Comparison of ENCODE assay signal across 8 cellular contexts in genomic region chr1:235128453-235129328, GRCh38. TPM values are rescaled to one million over a fixed set of nuclear protein-coding genes. Genes with fewer than 3 reads are reported as not detected.
DNase-seq lines count a peak whose midpoint lies in the region; ATAC-seq and TF ChIP-seq lines count a peak whose summit lies in the region.

TOMM20 (minus strand) TSS chr1:235128837; CDS start chr1:235128715, 122 bp downstream.

- H3K9ac ChIP-seq in PC-3 (ENCODE audit: low read length), result peak within 1 kb of the TSS; percentile 100
- H3K9ac ChIP-seq in mucosa of stomach (ENCODE audit: low read length), result peak within 1 kb of the TSS; percentile 90

- peaks cover 5% of the 10 kb centered on the region; the same call in 1 of the 2 replicates for H3K4me1 ChIP-seq in PC-3 (ENCODE audit: insufficient read depth, low read length)
- H3K4me1 ChIP-seq in mucosa of stomach (ENCODE audit: control insufficient read depth, insufficient read depth, low read length), result no peaks in the 10 kb centered on the region

- ATAC-seq in GM21576 (IDR thresholded peaks at IDR 0.05; ENCODE audit: unreplicated experiment), result peak; percentile 89
- ATAC-seq in PC-3, result peak; percentile 94

- TF ChIP-seq EP300 in Ishikawa (IDR thresholded peaks at IDR 0.05; ENCODE audit: borderline replicate concordance), result peak; percentile 46; the same call in 1 of the 2 replicates

- peak within 1 kb of the TSS; percentile 63 for H2AFZ ChIP-seq in PC-3 (ENCODE audit: low read length)

- no peak for TF ChIP-seq RAD21 in Ishikawa (IDR thresholded peaks at IDR 0.05; ENCODE audit: low read depth)

- no peaks in the 10 kb centered on the region for H3K9me3 ChIP-seq in PC-3 (ENCODE audit: low read length)
- H3K9me3 ChIP-seq in mucosa of stomach (ENCODE audit: control insufficient read depth, low read length), result no peaks in the 10 kb centered on the region

- BruUV-seq in PC-3 (replicated peaks; lab: Mats Ljungman, UMichigan), result TSS peak; percentile 93

- H3K9me2 ChIP-seq in PC-3 (replicated peaks; ENCODE audit: low read length), result no peaks in the 10 kb centered on the region

- peak within 1 kb of the TSS; percentile 85 for H3K4me2 ChIP-seq in PC-3 (ENCODE audit: low read length)

- H3K79me2 ChIP-seq in PC-3 (ENCODE audit: low read length), result peaks cover 50% of the 10 kb centered on the region

- H3K36me3 ChIP-seq in PC-3 (ENCODE audit: low read depth, low read length) (peaks cover 8% of the 10 kb centered on the region), mucosa of stomach (ENCODE audit: control insufficient read depth, insufficient read depth, low read length) (no peaks in the 10 kb centered on the region)

- intact Hi-C loops in PC-3 (cut with micrococcal nuclease), result no loop called here

- peak; percentile 93 for TF ChIP-seq POLR2A in erythroblast (IDR thresholded peaks at IDR 0.05; ENCODE audit: low read length)

- H3K4me3 ChIP-seq in PC-3 (ENCODE audit: low read length) (peak within 1 kb of the TSS; percentile 97), mucosa of stomach (ENCODE audit: low read length) (peak within 1 kb of the TSS; percentile 78)

- peaks cover 30% of the 10 kb centered on the region for H4K20me1 ChIP-seq in PC-3 (ENCODE audit: low read length)

- peak; percentile 88 for DNase-seq in DMS153 (lab: John Stamatoyannopoulos, UW)
- DNase-seq in PC-3, result peak; percentile 96
- DNase-seq in activated T-cell treated with anti-CD3 and anti-CD28 coated beads for 48 hours (ENCODE audit: low read depth), result peak; percentile 96
- peak; percentile 98 to 99 for DNase-seq in erythroblast (lab: John Stamatoyannopoulos, UW)
- DNase-seq in stimulated activated CD8-positive, alpha-beta memory T cell treated with anti-CD3 and anti-CD28 coated beads, Interleukin-7, amount 100 ng/mL, for 1 hour (ENCODE audit: low read depth in 2 of 2), result peak; percentile 80 to 86

- CTCF ChIA-PET in PC-3 (lab: Charles Lee), result no interaction called here

- no peaks in the 10 kb centered on the region for H3F3A ChIP-seq in PC-3 (ENCODE audit: low read length, unreplicated experiment)

- H3K27me3 ChIP-seq in PC-3 (ENCODE audit: low read length) (no peaks in the 10 kb centered on the region), mucosa of stomach (ENCODE audit: control insufficient read depth, insufficient read depth, low read length) (no peaks in the 10 kb centered on the region)

- POLR2A ChIA-PET in PC-3 (lab: Charles Lee; ENCODE audit: unreplicated experiment), result no interaction called here

- no peak for TF ChIP-seq CTCF in PC-3 (conservative IDR thresholded peaks at IDR 0.05; ENCODE audit: low read depth, low read length)

- H3K27ac ChIP-seq in PC-3 (ENCODE audit: low read length), result peak within 1 kb of the TSS; percentile 60

TF ChIP-seq in Ishikawa, 13 proteins besides CTCF, POLR2A, EP300 and RAD21:
- no peak for TF ChIP-seq ZBTB7A (IDR thresholded peaks at IDR 0.05; ENCODE audit: low read depth)
- TF ChIP-seq MAX (IDR thresholded peaks at IDR 0.05), result peak; percentile 96
- TF ChIP-seq EGR1 (IDR thresholded peaks at IDR 0.05), result no peak; the same call in 1 of the 2 replicates
- TF ChIP-seq CEBPB (IDR thresholded peaks at IDR 0.05), result no peak
- peak; percentile 52 for TF ChIP-seq TCF12 (IDR thresholded peaks at IDR 0.05; ENCODE audit: low read depth)
- peak; percentile 21; the same call in 1 of the 2 replicates for TF ChIP-seq REST (IDR thresholded peaks at IDR 0.05; ENCODE audit: low read depth)
- peak; percentile 94 for TF ChIP-seq TAF1 (IDR thresholded peaks at IDR 0.05; ENCODE audit: low read depth)
- no peak for TF ChIP-seq NFIC (IDR thresholded peaks at IDR 0.05)
- TF ChIP-seq USF1 (IDR thresholded peaks at IDR 0.05), result peak; percentile 95
- peak; percentile 64 for TF ChIP-seq TEAD4 (IDR thresholded peaks at IDR 0.05)
- peak; percentile 60; the same call in 1 of the 2 replicates for TF ChIP-seq YY1 (IDR thresholded peaks at IDR 0.05; ENCODE audit: low read depth)
- peak; percentile 60; the same call in 1 of the 2 replicates for TF ChIP-seq CREB1 (IDR thresholded peaks at IDR 0.05; ENCODE audit: low read depth)
- 0 out of 2 replicates have a peak, but pooled peaks have one; percentile 25 for TF ChIP-seq FOXM1 (IDR thresholded peaks at IDR 0.05; ENCODE audit: borderline replicate concordance, low read depth)

RNA-seq across cellular contexts. Expression of gene TOMM20, which starts in this region (rescaled TPM):
- 45.2 and 48.0 TPM in 2 replicates for total RNA-seq in PC-3 (2014; rRNA removed)

Comparison
In these comparisons a context has a peak if more than half of its experiments do, and no peak if none do; other contexts are left out.
1. Peak in every context shown above with its lines: DNase-seq, ATAC-seq, H3K4me3 ChIP-seq and H3K27ac ChIP-seq.